In genomic region chr16:1533443-1533951, GRCh38 we compare ENCODE assay signal across 8 cellular contexts. TPM values are rescaled to one million over a fixed set of nuclear protein-coding genes. Genes with fewer than 3 reads are reported as not detected.
DNase-seq lines count a peak whose midpoint lies in the region; ATAC-seq and TF ChIP-seq lines count a peak whose summit lies in the region.

TSS of gene TMEM204 (plus strand) at chr16:1533666. CDS start at chr16:1534276, 610 bp downstream.

- H3K27me3 ChIP-seq in dorsolateral prefrontal cortex (no peaks in the 10 kb centered on the region), mucosa of rectum (ENCODE audit: control insufficient read depth in 2 of 2, insufficient read depth in 2 of 2, low read length in 2 of 2) (no peaks in the 10 kb centered on the region)

- H3K9me3 ChIP-seq in mucosa of rectum (ENCODE audit: control insufficient read depth in 2 of 2, low read length in 2 of 2): no peaks in the 10 kb centered on the region

- H3K27ac Mint-ChIP-seq in T-cell: peak within 1 kb of the TSS; percentile 95 to 98
- no peak within 1 kb of the TSS for H3K27ac Mint-ChIP-seq in glutamatergic neuron (ENCODE audit: unreplicated experiment)

- POLR2A ChIA-PET in T-cell (lab: Charles Lee): no interaction called here

- DNase-seq in AG08396 (ENCODE audit: low spot score): peak; percentile 83
- DNase-seq in T-cell: peak in 27 of 34 experiments; percentile 17 to 76 (median 46)
- no peak for DNase-seq in dorsolateral prefrontal cortex
- no peak for DNase-seq in posterior cingulate gyrus
- no peak for DNase-seq in T-helper 9 cell
- no peak for DNase-seq in glutamatergic neuron

- H3K27me3 Mint-ChIP-seq in T-cell (no peaks in the 10 kb centered on the region), glutamatergic neuron (ENCODE audit: unreplicated experiment) (peaks cover 6% of the 10 kb centered on the region)

- H3K4me3 Mint-ChIP-seq in T-cell (peak within 1 kb of the TSS; percentile 97 to 100 (median 100)), glutamatergic neuron (ENCODE audit: unreplicated experiment) (no peak within 1 kb of the TSS)

- H3K4me1 Mint-ChIP-seq in T-cell (peaks cover 40 to 58% (median 58%) of the 10 kb centered on the region in 3 donors), glutamatergic neuron (ENCODE audit: low read depth, unreplicated experiment) (peaks cover 17% of the 10 kb centered on the region)

- ATAC-seq in T-cell (replicated peaks in 1 of 4): peak; percentile 69 to 73 (median 72)
- ATAC-seq in HG02884 (IDR thresholded peaks at IDR 0.05; ENCODE audit: unreplicated experiment): no peak

- CTCF ChIA-PET in T-cell (lab: Charles Lee): no interaction called here

- H3K9ac ChIP-seq in mucosa of rectum (ENCODE audit: low read depth in 1 of 2, low read length in 2 of 2): peak within 1 kb of the TSS; percentile 41 to 70

- TF ChIP-seq CTCF in dorsolateral prefrontal cortex (IDR thresholded peaks at IDR 0.05 in 54 of 56, conservative IDR thresholded peaks at IDR 0.05 in 2 of 56; ENCODE audit: low read depth in 1 of 56, partially characterized antibody in 56 of 56): no peak
- no peak for TF ChIP-seq CTCF in glutamatergic neuron (IDR thresholded peaks at IDR 0.05; ENCODE audit: partially characterized antibody, unreplicated experiment)

- peaks cover 4 to 12% of the 10 kb centered on the region in 2 donors for H3K36me3 ChIP-seq in mucosa of rectum (ENCODE audit: control insufficient read depth in 2 of 2, insufficient read depth in 2 of 2, low read length in 2 of 2)

- H3K27ac ChIP-seq in dorsolateral prefrontal cortex (peak within 1 kb of the TSS in 49 of 59 donors; percentile 10 to 83 (median 62)), mucosa of rectum (ENCODE audit: low read depth in 2 of 2, low read length in 2 of 2) (peak within 1 kb of the TSS; percentile 84 to 86)

- H3K4me3 ChIP-seq in dorsolateral prefrontal cortex: peak within 1 kb of the TSS in 58 of 59 donors; percentile 10 to 67 (median 48)
- peak within 1 kb of the TSS; percentile 62 to 64 for H3K4me3 ChIP-seq in mucosa of rectum (ENCODE audit: low read length in 2 of 2)

- H3K9me3 Mint-ChIP-seq in T-cell: no peaks in the 10 kb centered on the region
- peaks cover 7% of the 10 kb centered on the region for H3K9me3 Mint-ChIP-seq in glutamatergic neuron (ENCODE audit: unreplicated experiment)

- peaks cover 12 to 18% of the 10 kb centered on the region in 2 donors for H3K4me1 ChIP-seq in mucosa of rectum (ENCODE audit: control insufficient read depth in 2 of 2, insufficient read depth in 2 of 2, low read length in 2 of 2)

- intact Hi-C loops in dorsolateral prefrontal cortex (cut with DNase I) (no loop called here), posterior cingulate gyrus (cut with DNase I) (no loop called here)

- H3K36me3 Mint-ChIP-seq in T-cell: peaks cover 31% of the 10 kb centered on the region
- no peaks in the 10 kb centered on the region for H3K36me3 Mint-ChIP-seq in glutamatergic neuron (ENCODE audit: unreplicated experiment)

RNA-seq across cellular contexts. Expression of gene TMEM204, which starts in this region (rescaled TPM):
- total RNA-seq in T-cell (100 to 1,000 TPM in 3 of 5 donors, 10 to 100 TPM in 2; 33.1 to 158 (median 115) TPM), dorsolateral prefrontal cortex (10 to 100 TPM in 14 of 120 experiments, 1 to 10 TPM in 106; 2.6 to 24.9 (median 7.0) TPM), glutamatergic neuron (ENCODE audit: unreplicated experiment) (0.22 TPM)

Comparison
In these comparisons a context has a peak if more than half of its experiments do, and no peak if none do; other contexts are left out.
1. DNase-seq: peak in AG08396 (single experiment) and T-cell (27 of 34); none in dorsolateral prefrontal cortex (0 of 10), posterior cingulate gyrus (0 of 10), T-helper 9 cell (single experiment) and glutamatergic neuron (single experiment).